3 cellular contexts compared by ENCODE assay signal in genomic region chr2:87653373-87653772, GRCh38.
DNase-seq lines count a peak whose midpoint lies in the region; ATAC-seq, FAIRE-seq and TF ChIP-seq lines count a peak whose summit lies in the region.
"Not testable (repeated sequence)": the region's sequence is repeated elsewhere in the genome, so short reads cannot be mapped to it uniquely, and the experiment has no call there.

No MANE protein-coding gene starts in this region.

- CTCF ChIA-PET in K562 (lab: Yijun Ruan, JAX; ENCODE audit: low intra/inter-chr PET ratio): not testable (repeated sequence)

- H3K36me3 ChIP-seq in K562 (ENCODE audit: control insufficient read depth, insufficient read depth, low read length); left lung; upper lobe of right lung: not testable (repeated sequence)

- TF ChIP-seq CTCF in K562 (IDR thresholded peaks at IDR 0.05 in 2 of 3, conservative IDR thresholded peaks at IDR 0.05 in 1 of 3; ENCODE audit: insufficient read depth in 2 of 3, low read depth in 1 of 3, low read length in 3 of 3); left lung (IDR thresholded peaks at IDR 0.05); upper lobe of right lung (IDR thresholded peaks at IDR 0.05): not testable (repeated sequence)

- not testable (repeated sequence) for H4K20me1 ChIP-seq in K562 (replicated peaks; ENCODE audit: control insufficient read depth, insufficient read depth, low read length)

- TF ChIP-seq RAD21 in K562 (CRISPR knock-in tag; conservative IDR thresholded peaks at IDR 0.05 in 1 of 2, IDR thresholded peaks at IDR 0.05 in 1 of 2): not testable (repeated sequence)

- H3K9me3 ChIP-seq in K562 (replicated peaks; ENCODE audit: control insufficient read depth, insufficient read depth, low read depth, low read length); left lung; upper lobe of right lung: not testable (repeated sequence)

- not testable (repeated sequence) for H3K9ac ChIP-seq in K562 (ENCODE audit: insufficient read depth in 1 of 2, low read depth in 2 of 2, low read length in 2 of 2)

- H2AFZ ChIP-seq in K562 (ENCODE audit: low read depth, low read length): not testable (repeated sequence)

- H3K4me2 ChIP-seq in K562 (ENCODE audit: insufficient read depth, low read length): not testable (repeated sequence)

- not testable (repeated sequence) for H3K79me2 ChIP-seq in K562 (ENCODE audit: control insufficient read depth, insufficient read depth, low read length)

- H3K27me3 ChIP-seq in K562 (ENCODE audit: control insufficient read depth in 2 of 2, insufficient read depth in 2 of 2, low read length in 2 of 2); left lung; upper lobe of right lung: not testable (repeated sequence)

- H3K4me3 ChIP-seq in K562, left lung, upper lobe of right lung: not testable (repeated sequence)

- not testable (repeated sequence) for BruUV-seq in K562 (replicated peaks; lab: Mats Ljungman, UMichigan)

- intact Hi-C loops in K562 (cut with micrococcal nuclease); left lung (cut with DNase I); upper lobe of right lung (cut with DNase I): not testable (repeated sequence)

- not testable (repeated sequence) for H3K4me1 ChIP-seq in K562 (replicated peaks in 1 of 2; ENCODE audit: control insufficient read depth in 2 of 2, insufficient read depth in 2 of 2, low read length in 2 of 2); left lung; upper lobe of right lung

- not testable (repeated sequence) for ATAC-seq in K562
- ATAC-seq in left lung: peak; percentile 81
- peak; percentile 53 for ATAC-seq in upper lobe of right lung

- POLR2A ChIA-PET in K562 (lab: Yijun Ruan, JAX): not testable (repeated sequence)

- FAIRE-seq in K562 (lab: Jason Lieb, UNC): peak; percentile 15

- TF ChIP-seq POLR2A in K562 (conservative IDR thresholded peaks at IDR 0.05): not testable (repeated sequence)

- H3K9me1 ChIP-seq in K562 (ENCODE audit: control insufficient read depth, insufficient read depth, low read length): not testable (repeated sequence)

- in situ Hi-C loops in K562 (cut with MboI): not testable (repeated sequence)

- TF ChIP-seq EP300 in K562 (IDR thresholded peaks at IDR 0.05; ENCODE audit: low read length): not testable (repeated sequence)

- DNase-seq in K562 (ENCODE audit: extremely low read depth in 1 of 4, low spot score in 3 of 4); left lung; upper lobe of right lung: not testable (repeated sequence)

- not testable (repeated sequence) for H3K27ac ChIP-seq in K562 (ENCODE audit: extremely low read depth, low read depth, low read length); left lung; upper lobe of right lung
